In the genomic region with DNA sequence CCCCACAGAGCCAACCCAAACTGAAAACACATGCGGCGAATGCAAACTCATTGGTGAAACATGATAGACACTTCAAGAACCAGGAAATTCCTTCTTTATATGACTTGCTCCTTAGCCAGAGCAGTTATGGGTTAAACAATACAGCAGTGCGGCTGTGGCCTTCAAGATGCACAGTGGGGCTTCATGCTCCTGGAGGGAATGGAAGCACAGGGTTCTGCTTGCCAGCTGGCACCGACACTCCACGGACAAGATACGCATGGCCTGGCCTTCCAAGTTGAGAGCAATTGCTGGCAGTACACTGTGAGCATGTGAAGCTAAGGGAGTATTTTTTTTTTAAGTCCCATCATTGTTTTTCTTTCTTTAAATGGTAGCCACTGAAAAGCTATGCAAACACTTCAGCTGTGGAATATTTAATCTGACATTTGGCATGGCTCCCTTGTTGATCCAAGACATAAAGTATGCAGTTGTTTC, we compare ENCODE assay signal across 8 cellular contexts.
DNase-seq lines count a peak whose midpoint lies in the region; ATAC-seq, FAIRE-seq and TF ChIP-seq lines count a peak whose summit lies in the region.

No MANE protein-coding gene starts in this region.

- H3K27ac Mint-ChIP-seq in MCF 10A (ENCODE audit: low read depth, unreplicated experiment) = no peak overlapping the region
- no peak overlapping the region for H3K27ac Mint-ChIP-seq in activated T-helper 2 cell treated with anti-CD3 and anti-CD28 coated beads, Interferon-gamma antibody, Interleukin-2, Interleukin-4, amounts not matched to agents 10 μg/mL and 5 μg/mL and 100 μg/mL, durations not matched to agents 14 hours and 24 hours and 36 hours

- BruUV-seq in MCF 10A (replicated peaks; lab: Mats Ljungman, UMichigan) (no TSS peak), endothelial cell of umbilical vein (replicated peaks; lab: Mats Ljungman, UMichigan) (no TSS peak)

- intact Hi-C loops in breast epithelium (cut with DNase I; ENCODE audit: low total_unique reads) = no loop called here
- intact Hi-C loops in MCF 10A (cut with micrococcal nuclease) = no loop called here
- intact Hi-C loops in endothelial cell of umbilical vein (cut with micrococcal nuclease) = no loop called here
- intact Hi-C loops in mucosa of descending colon (cut with DNase I, micrococcal nuclease) = no loop called here
- intact Hi-C loops in activated T-helper 2 cell treated with anti-CD3 and anti-CD28 coated beads, Interferon-gamma antibody, Interleukin-2, Interleukin-4, amounts not matched to agents 10 μg/mL and 5 μg/mL and 100 μg/mL, durations not matched to agents 14 hours and 24 hours and 36 hours (cut with micrococcal nuclease) = no loop called here

- DNase-seq in breast epithelium (ENCODE audit: low spot score in 2 of 2) (peak; percentile 58 to 74), MCF 10A (ENCODE audit: unreplicated experiment) (no peak), endothelial cell of umbilical vein (ENCODE audit: low read depth, low spot score) (peak; percentile 6), mucosa of descending colon (peak; percentile 35 to 66 (median 37)), cortex of kidney (lab: John Stamatoyannopoulos, UW) (no peak), small intestine (no peak)
- DNase-seq in activated T-helper 2 cell treated with anti-CD3 and anti-CD28 coated beads, Interferon-gamma antibody, Interleukin-2, Interleukin-4, amounts not matched to agents 10 μg/mL and 5 μg/mL and 100 μg/mL, durations not matched to agents 14 hours and 24 hours and 36 hours (ENCODE audit: low spot score) = no peak

- FAIRE-seq in endothelial cell of umbilical vein (lab: Jason Lieb, UNC) (peak; percentile 18), small intestine (lab: Jason Lieb, UNC) (no peak)

- no peaks in the 10 kb centered on the region for H3K9me1 ChIP-seq in endothelial cell of umbilical vein (replicated peaks; ENCODE audit: control insufficient read depth, extremely low read depth, insufficient read depth, low read length)

- TF ChIP-seq CTCF in breast epithelium (IDR thresholded peaks at IDR 0.05) (no peak), MCF 10A (IDR thresholded peaks at IDR 0.05; ENCODE audit: unreplicated experiment) (no peak), endothelial cell of umbilical vein (IDR thresholded peaks at IDR 0.05; ENCODE audit: extremely low read depth in 1 of 2, insufficient read depth in 1 of 2, low read depth in 1 of 2, low read length in 2 of 2) (no peak), mucosa of descending colon (IDR thresholded peaks at IDR 0.05) (no peak)

- no peaks in the 10 kb centered on the region for H3K36me3 Mint-ChIP-seq in MCF 10A (ENCODE audit: insufficient read depth, unreplicated experiment)
- no peaks in the 10 kb centered on the region for H3K36me3 Mint-ChIP-seq in activated T-helper 2 cell treated with anti-CD3 and anti-CD28 coated beads, Interferon-gamma antibody, Interleukin-2, Interleukin-4, amounts not matched to agents 10 μg/mL and 5 μg/mL and 100 μg/mL, durations not matched to agents 14 hours and 24 hours and 36 hours (ENCODE audit: low read depth)

- H3K27me3 ChIP-seq in breast epithelium (no peaks in the 10 kb centered on the region), endothelial cell of umbilical vein (ENCODE audit: control insufficient read depth in 2 of 2, insufficient read depth in 2 of 2, low read length in 2 of 2) (no peaks in the 10 kb centered on the region), small intestine (ENCODE audit: control insufficient read depth in 2 of 2, insufficient read depth in 2 of 2, low read length in 2 of 2) (no peaks in the 10 kb centered on the region)

- H3K9ac ChIP-seq in endothelial cell of umbilical vein (replicated peaks; ENCODE audit: extremely low read depth, insufficient read depth, low read length) = no peak overlapping the region

- H3K9me3 ChIP-seq in breast epithelium = peaks cover 0 to 5% of the 10 kb centered on the region in 2 donors
- no peaks in the 10 kb centered on the region for H3K9me3 ChIP-seq in endothelial cell of umbilical vein (replicated peaks; ENCODE audit: control insufficient read depth, insufficient read depth, low read length)
- H3K9me3 ChIP-seq in mucosa of descending colon = peaks cover 2% of the 10 kb centered on the region
- no peaks in the 10 kb centered on the region for H3K9me3 ChIP-seq in small intestine (ENCODE audit: control insufficient read depth, low read depth)

- H3K4me1 ChIP-seq in breast epithelium (peaks cover 0 to 8% of the 10 kb centered on the region in 2 donors), endothelial cell of umbilical vein (ENCODE audit: control insufficient read depth, extremely low read depth, insufficient read depth, low read length) (no peaks in the 10 kb centered on the region), mucosa of descending colon (ENCODE audit: low read depth) (peaks cover 7% of the 10 kb centered on the region), small intestine (ENCODE audit: control insufficient read depth in 2 of 2, insufficient read depth in 1 of 2, low read depth in 1 of 2, low read length in 1 of 2) (no peaks in the 10 kb centered on the region)

- no peak overlapping the region for H3K4me2 ChIP-seq in endothelial cell of umbilical vein (ENCODE audit: insufficient read depth, low read length)

- no peaks in the 10 kb centered on the region for H3K27me3 Mint-ChIP-seq in MCF 10A (ENCODE audit: insufficient read depth, unreplicated experiment)
- H3K27me3 Mint-ChIP-seq in activated T-helper 2 cell treated with anti-CD3 and anti-CD28 coated beads, Interferon-gamma antibody, Interleukin-2, Interleukin-4, amounts not matched to agents 10 μg/mL and 5 μg/mL and 100 μg/mL, durations not matched to agents 14 hours and 24 hours and 36 hours (ENCODE audit: low read depth) = no peaks in the 10 kb centered on the region

- no peaks in the 10 kb centered on the region for H3K9me3 Mint-ChIP-seq in MCF 10A (ENCODE audit: unreplicated experiment)
- H3K9me3 Mint-ChIP-seq in activated T-helper 2 cell treated with anti-CD3 and anti-CD28 coated beads, Interferon-gamma antibody, Interleukin-2, Interleukin-4, amounts not matched to agents 10 μg/mL and 5 μg/mL and 100 μg/mL, durations not matched to agents 14 hours and 24 hours and 36 hours = no peaks in the 10 kb centered on the region

- peak overlapping the region; percentile 52 to 66 for H3K27ac ChIP-seq in breast epithelium
- no peak overlapping the region for H3K27ac ChIP-seq in endothelial cell of umbilical vein (ENCODE audit: insufficient read depth, low read depth, low read length)
- H3K27ac ChIP-seq in small intestine (ENCODE audit: low read depth in 1 of 2, low read length in 1 of 2) = no peak overlapping the region

- H3K4me1 Mint-ChIP-seq in MCF 10A (ENCODE audit: insufficient read depth, unreplicated experiment) = no peaks in the 10 kb centered on the region
- no peaks in the 10 kb centered on the region for H3K4me1 Mint-ChIP-seq in activated T-helper 2 cell treated with anti-CD3 and anti-CD28 coated beads, Interferon-gamma antibody, Interleukin-2, Interleukin-4, amounts not matched to agents 10 μg/mL and 5 μg/mL and 100 μg/mL, durations not matched to agents 14 hours and 24 hours and 36 hours (ENCODE audit: low read depth)

- no peak for TF ChIP-seq POLR2A in breast epithelium (IDR thresholded peaks at IDR 0.05)
- no peak for TF ChIP-seq POLR2A in endothelial cell of umbilical vein (IDR thresholded peaks at IDR 0.05; ENCODE audit: low read depth, low read length)

- peak; percentile 49 for ATAC-seq in mucosa of descending colon
- ATAC-seq in HG02759 (IDR thresholded peaks at IDR 0.05; ENCODE audit: unreplicated experiment) = no peak

- H3K79me2 ChIP-seq in endothelial cell of umbilical vein (ENCODE audit: control insufficient read depth, insufficient read depth, low read length) = no peaks in the 10 kb centered on the region

- CTCF ChIA-PET in MCF 10A (lab: Yijun Ruan, JAX) = interaction anchor here (0.6 kb wide), 2 partner anchors 12 to 95 kb away, joined by 3 to 4 read pairs; no protein-coding TSS in a partner anchor
- CTCF ChIA-PET in endothelial cell of umbilical vein (lab: Charles Lee) = interaction anchor here (0.7 to 1.9 kb wide), 4 partner anchors 9 to 21 kb away, joined by 3 to 5 read pairs (median 4); no protein-coding TSS in a partner anchor

- H3K36me3 ChIP-seq in breast epithelium = no peaks in the 10 kb centered on the region
- no peaks in the 10 kb centered on the region for H3K36me3 ChIP-seq in endothelial cell of umbilical vein (ENCODE audit: control insufficient read depth in 2 of 2, extremely low read depth in 1 of 2, insufficient read depth in 2 of 2, low read length in 2 of 2)
- H3K36me3 ChIP-seq in mucosa of descending colon (ENCODE audit: low read depth) = no peaks in the 10 kb centered on the region
- no peaks in the 10 kb centered on the region for H3K36me3 ChIP-seq in small intestine (ENCODE audit: control insufficient read depth in 2 of 2, insufficient read depth in 2 of 2, low read length in 2 of 2)

- dilution Hi-C loops in endothelial cell of umbilical vein (cut with MboI; ENCODE audit: extremely low pct_ligation_motif_present, low sequenced_read_pairs) = no loop called here

- peak overlapping the region; percentile 79 for H2AFZ ChIP-seq in endothelial cell of umbilical vein (ENCODE audit: low read depth, low read length)

- peak overlapping the region in 1 of 3 donors; percentile 23 for H3K4me3 ChIP-seq in breast epithelium
- no peak overlapping the region for H3K4me3 ChIP-seq in endothelial cell of umbilical vein (replicated peaks in 1 of 3; ENCODE audit: insufficient read depth in 1 of 3, low read depth in 1 of 3, low read length in 3 of 3)
- H3K4me3 ChIP-seq in mucosa of descending colon = no peak overlapping the region
- H3K4me3 ChIP-seq in small intestine (ENCODE audit: low read depth in 1 of 2, low read length in 2 of 2) = no peak overlapping the region

- POLR2A ChIA-PET in MCF 10A (lab: Yijun Ruan, JAX) = interaction anchor here (0.6 to 1.1 kb wide), 2 partner anchors 10 to 399 kb away, joined by 3 to 4 read pairs; no protein-coding TSS in a partner anchor
- POLR2A ChIA-PET in endothelial cell of umbilical vein (lab: Charles Lee) = no interaction called here

- WGBS in small intestine, 3 donors = 71 to 91% (median 87%) methylated on average over 6 of the region's 6 CpGs

- H4K20me1 ChIP-seq in endothelial cell of umbilical vein (replicated peaks; ENCODE audit: control insufficient read depth, extremely low read depth, insufficient read depth, low read length) = no peaks in the 10 kb centered on the region

- H3K4me3 Mint-ChIP-seq in MCF 10A (ENCODE audit: unreplicated experiment) = no peak overlapping the region
- H3K4me3 Mint-ChIP-seq in activated T-helper 2 cell treated with anti-CD3 and anti-CD28 coated beads, Interferon-gamma antibody, Interleukin-2, Interleukin-4, amounts not matched to agents 10 μg/mL and 5 μg/mL and 100 μg/mL, durations not matched to agents 14 hours and 24 hours and 36 hours (ENCODE audit: low read depth) = no peak overlapping the region

TF ChIP-seq in endothelial cell of umbilical vein, 7 proteins besides CTCF, POLR2A, EP300 and RAD21 (continues in another document):
- TF ChIP-seq JUN (IDR thresholded peaks at IDR 0.05; ENCODE audit: borderline replicate concordance, insufficient read depth, insufficient read length, low read depth) (no peak), MYC (IDR thresholded peaks at IDR 0.05; ENCODE audit: low read depth, low read length) (no peak)
- TF ChIP-seq, protein P1, sequence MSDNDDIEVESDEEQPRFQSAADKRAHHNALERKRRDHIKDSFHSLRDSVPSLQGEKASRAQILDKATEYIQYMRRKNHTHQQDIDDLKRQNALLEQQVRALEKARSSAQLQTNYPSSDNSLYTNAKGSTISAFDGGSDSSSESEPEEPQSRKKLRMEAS (IDR thresholded peaks at IDR 0.05; ENCODE audit: insufficient read depth, insufficient read length) = no peak

Comparison
In these comparisons a context has a peak if more than half of its experiments do, and no peak if none do; other contexts are left out.
1. DNase-seq: peak in breast epithelium (2 of 2), endothelial cell of umbilical vein (single experiment) and mucosa of descending colon (3 of 3); none in MCF 10A (single experiment), cortex of kidney (single experiment), small intestine (single experiment) and activated T-helper 2 cell treated with anti-CD3 and anti-CD28 coated beads, Interferon-gamma antibody, Interleukin-2, Interleukin-4, amounts not matched to agents 10 μg/mL and 5 μg/mL and 100 μg/mL, durations not matched to agents 14 hours and 24 hours and 36 hours (single experiment).
2. H3K27ac ChIP-seq: peak in breast epithelium (2 of 2); none in endothelial cell of umbilical vein (single experiment) and small intestine (0 of 2).